ENCODE assay signal across 10 cellular contexts in genomic region chr7:24595671-24596418, GRCh38. TPM values are rescaled to one million over a fixed set of nuclear protein-coding genes. Genes with fewer than 3 reads are reported as not detected.
DNase-seq lines count a peak whose midpoint lies in the region; ATAC-seq, FAIRE-seq and TF ChIP-seq lines count a peak whose summit lies in the region.
"Had no signal": no experiment of that assay in that cellular context is flagged by ENCODE, and none has a peak within 500 bp of the region (broad histone marks: within the 10 kb centered on the region; RNA-seq: fewer than 3 reads in every experiment).

No MANE protein-coding gene starts in this region.

- peak; percentile 78 for FAIRE-seq in H54 (lab: Jason Lieb, UNC)

- no peak for TF ChIP-seq POLR2A in H54 (IDR thresholded peaks at IDR 0.05; ENCODE audit: low read depth, low read length)

- peak; percentile 71 for ATAC-seq in HG03521 (IDR thresholded peaks at IDR 0.05; ENCODE audit: unreplicated experiment)
- peak; percentile 68 to 77 for ATAC-seq in stimulated activated naive B cell treated with anti-CD40 and anti-IgM and Interleukin-4, amounts not matched to agents 10 μg/mL and 1 μg/mL and 100 μg/mL, for 72 hours (replicated peaks)

- peak; percentile 62 for DNase-seq in activated CD4-positive, alpha-beta T cell treated with anti-CD3 and anti-CD28 coated beads, Interleukin-2, amount 10 ng/mL, durations not matched to agents 24 days and 14 days
- DNase-seq in activated CD4-positive, alpha-beta T cell treated with anti-CD3 and anti-CD28 coated beads, Interleukin-2, amount 50 U/mL, for 4 hours, result no peak
- DNase-seq in H54 (ENCODE audit: insufficient read length, low spot score) (no peak), GOT3 (lab: John Stamatoyannopoulos, UW) (no peak), NCI-H187 treated with DMSO at 0.1 percent for 48 hours (lab: John Stamatoyannopoulos, UW) (no peak), osteocyte (ENCODE audit: extremely low spot score, unreplicated experiment) (no peak)
- DNase-seq in stimulated activated naive B cell treated with anti-CD40 and anti-IgM and Interleukin-4, amounts not matched to agents 10 μg/mL and 1 μg/mL and 100 μg/mL, for 72 hours, result no peak
- DNase-seq: trophoblast cell had no signal

- peaks cover 3% of the 10 kb centered on the region for H3K4me1 Mint-ChIP-seq in activated CD4-positive, alpha-beta T cell treated with anti-CD3 and anti-CD28 coated beads, Interleukin-2, amount 10 ng/mL, durations not matched to agents 24 days and 14 days
- H3K4me1 Mint-ChIP-seq in stimulated activated naive B cell treated with anti-CD40 and anti-IgM and Interleukin-4, amounts not matched to agents 10 μg/mL and 1 μg/mL and 100 μg/mL, for 72 hours, result peaks cover 3 to 7% of the 10 kb centered on the region in 2 donors
- H3K4me1 Mint-ChIP-seq in osteocyte (ENCODE audit: unreplicated experiment), result no peaks in the 10 kb centered on the region
- H3K4me1 Mint-ChIP-seq: nephron had no signal

- H3K9me3 Mint-ChIP-seq in activated CD4-positive, alpha-beta T cell treated with anti-CD3 and anti-CD28 coated beads, Interleukin-2, amount 10 ng/mL, durations not matched to agents 24 days and 14 days, result peaks cover 3% of the 10 kb centered on the region
- H3K9me3 Mint-ChIP-seq in stimulated activated naive B cell treated with anti-CD40 and anti-IgM and Interleukin-4, amounts not matched to agents 10 μg/mL and 1 μg/mL and 100 μg/mL, for 72 hours, result no peaks in the 10 kb centered on the region
- no peaks in the 10 kb centered on the region for H3K9me3 Mint-ChIP-seq in osteocyte (ENCODE audit: unreplicated experiment)
- H3K9me3 Mint-ChIP-seq: nephron had no signal

- H3K36me3 Mint-ChIP-seq in activated CD4-positive, alpha-beta T cell treated with anti-CD3 and anti-CD28 coated beads, Interleukin-2, amount 10 ng/mL, durations not matched to agents 24 days and 14 days (ENCODE audit: low read depth), result peaks cover 6% of the 10 kb centered on the region
- H3K36me3 Mint-ChIP-seq in stimulated activated naive B cell treated with anti-CD40 and anti-IgM and Interleukin-4, amounts not matched to agents 10 μg/mL and 1 μg/mL and 100 μg/mL, for 72 hours, result no peaks in the 10 kb centered on the region
- H3K36me3 Mint-ChIP-seq in osteocyte (ENCODE audit: unreplicated experiment), result no peaks in the 10 kb centered on the region

- H3K4me3 Mint-ChIP-seq in activated CD4-positive, alpha-beta T cell treated with anti-CD3 and anti-CD28 coated beads, Interleukin-2, amount 10 ng/mL, durations not matched to agents 24 days and 14 days, result no peak overlapping the region
- no peak overlapping the region for H3K4me3 Mint-ChIP-seq in stimulated activated naive B cell treated with anti-CD40 and anti-IgM and Interleukin-4, amounts not matched to agents 10 μg/mL and 1 μg/mL and 100 μg/mL, for 72 hours
- H3K4me3 Mint-ChIP-seq in osteocyte (ENCODE audit: unreplicated experiment), result no peak overlapping the region
- H3K4me3 Mint-ChIP-seq: nephron had no signal

- intact Hi-C loops in activated CD4-positive, alpha-beta T cell treated with anti-CD3 and anti-CD28 coated beads, Interleukin-2, amount 10 ng/mL, durations not matched to agents 24 days and 14 days (cut with micrococcal nuclease), result loop anchor here (5.0 kb wide), 1 partner anchor 161 kb away; the partner anchor contains the start of gene GSDME

- no peaks in the 10 kb centered on the region for H3K27me3 Mint-ChIP-seq in activated CD4-positive, alpha-beta T cell treated with anti-CD3 and anti-CD28 coated beads, Interleukin-2, amount 10 ng/mL, durations not matched to agents 24 days and 14 days
- no peaks in the 10 kb centered on the region for H3K27me3 Mint-ChIP-seq in stimulated activated naive B cell treated with anti-CD40 and anti-IgM and Interleukin-4, amounts not matched to agents 10 μg/mL and 1 μg/mL and 100 μg/mL, for 72 hours
- H3K27me3 Mint-ChIP-seq in osteocyte (ENCODE audit: unreplicated experiment), result no peaks in the 10 kb centered on the region

- H3K27ac Mint-ChIP-seq in activated CD4-positive, alpha-beta T cell treated with anti-CD3 and anti-CD28 coated beads, Interleukin-2, amount 10 ng/mL, durations not matched to agents 24 days and 14 days, result no peak overlapping the region
- H3K27ac Mint-ChIP-seq in stimulated activated naive B cell treated with anti-CD40 and anti-IgM and Interleukin-4, amounts not matched to agents 10 μg/mL and 1 μg/mL and 100 μg/mL, for 72 hours, result no peak overlapping the region
- no peak overlapping the region for H3K27ac Mint-ChIP-seq in osteocyte (ENCODE audit: unreplicated experiment)
- H3K27ac Mint-ChIP-seq: nephron had no signal

- no peak for TF ChIP-seq CTCF in osteocyte (IDR thresholded peaks at IDR 0.05)

RNA-seq across cellular contexts. Expression of gene PALS2, which starts 22.6 kb away (rescaled TPM):
- total RNA-seq in activated CD4-positive, alpha-beta T cell treated with anti-CD3 and anti-CD28 coated beads, Interleukin-2, amount 10 ng/mL, durations not matched to agents 24 days and 14 days, result 38.5 and 39.5 TPM in 2 replicates
- 12.6 and 15.7 TPM in 2 replicates for total RNA-seq in osteocyte
